In genomic region chr6:109008537-109008950, GRCh38 we compare ENCODE assay signal across 8 cellular contexts.
DNase-seq lines count a peak whose midpoint lies in the region; ATAC-seq, FAIRE-seq and TF ChIP-seq lines count a peak whose summit lies in the region.

No MANE protein-coding gene starts in this region.

- no peaks in the 10 kb centered on the region for H3K27me3 ChIP-seq in mucosa of rectum (ENCODE audit: control insufficient read depth in 2 of 2, insufficient read depth in 2 of 2, low read length in 2 of 2)

- DNase-seq in A549 (ENCODE audit: low read depth in 1 of 2, low spot score in 1 of 2) (no peak), RKO (ENCODE audit: low spot score) (peak; percentile 68), NCI-H446 treated with DMSO at 0.1 percent for 48 hours (lab: John Stamatoyannopoulos, UW) (no peak)
- no peak for DNase-seq in effector memory CD8-positive, alpha-beta T cell
- DNase-seq in stimulated activated CD4-positive, alpha-beta T cell treated with anti-CD3 and anti-CD28 coated beads, Interleukin-12 subunit alpha, Interleukin-12 subunit beta, amount 100 ng/mL, for 4 hours: no peak
- no peak for DNase-seq in activated CD4-positive, alpha-beta T cell treated with anti-CD3 and anti-CD28 coated beads, Interleukin-2, amount 50 U/mL, for 48 hours

- peak overlapping the region; percentile 86 to 99 for H3K27ac ChIP-seq in A549
- peak overlapping the region; percentile 93 to 96 for H3K27ac ChIP-seq in mucosa of rectum (ENCODE audit: low read depth in 2 of 2, low read length in 2 of 2)

- no peak for FAIRE-seq in A549 (lab: Jason Lieb, UNC)

- H3K4me1 ChIP-seq in A549 (no peaks in the 10 kb centered on the region; the same call in 2 of the 3 replicates), mucosa of rectum (ENCODE audit: control insufficient read depth in 2 of 2, insufficient read depth in 2 of 2, low read length in 2 of 2) (peaks cover 15 to 27% of the 10 kb centered on the region in 2 donors)

- peak overlapping the region; percentile 94 to 97 for H3K9ac ChIP-seq in mucosa of rectum (ENCODE audit: low read depth in 1 of 2, low read length in 2 of 2)

- TF ChIP-seq EP300 in A549 (IDR thresholded peaks at IDR 0.05): no peak

- no peak for TF ChIP-seq CTCF in A549 (IDR thresholded peaks at IDR 0.05)

- no peaks in the 10 kb centered on the region for H3K36me3 ChIP-seq in mucosa of rectum (ENCODE audit: control insufficient read depth in 2 of 2, insufficient read depth in 2 of 2, low read length in 2 of 2)

- no peak for TF ChIP-seq RAD21 in A549 (conservative IDR thresholded peaks at IDR 0.05 in 1 of 2, IDR thresholded peaks at IDR 0.05 in 1 of 2)

- no peaks in the 10 kb centered on the region for H3K9me3 ChIP-seq in A549
- no peaks in the 10 kb centered on the region for H3K9me3 ChIP-seq in mucosa of rectum (ENCODE audit: control insufficient read depth in 2 of 2, low read length in 2 of 2)

- peak overlapping the region; percentile 73 for H3K4me2 ChIP-seq in A549

- peaks cover 39 to 60% of the 10 kb centered on the region in 2 donors for H3K4me1 Mint-ChIP-seq in effector memory CD8-positive, alpha-beta T cell (ENCODE audit: low read depth in 2 of 2)

- no peaks in the 10 kb centered on the region for H3K27me3 Mint-ChIP-seq in effector memory CD8-positive, alpha-beta T cell

- peak overlapping the region; percentile 90 to 99 for H3K27ac Mint-ChIP-seq in effector memory CD8-positive, alpha-beta T cell

- ATAC-seq in A549 (peak; percentile 32 to 42; a peak in 5 of 6 replicates), GM19328 (IDR thresholded peaks at IDR 0.05; ENCODE audit: unreplicated experiment) (peak; percentile 11)
- ATAC-seq in effector memory CD8-positive, alpha-beta T cell (replicated peaks): peak; percentile 9

- H3K36me3 Mint-ChIP-seq in effector memory CD8-positive, alpha-beta T cell (ENCODE audit: insufficient read depth): peaks cover 17% of the 10 kb centered on the region

- POLR2A ChIA-PET in A549 (lab: Yijun Ruan, JAX): interaction anchor here (0.9 to 1.0 kb wide), 2 partner anchors 86 to 450 kb away, joined by 3 to 4 read pairs; no protein-coding TSS in a partner anchor

- CTCF ChIA-PET in A549 (lab: Yijun Ruan, JAX): interaction anchor here (1.4 kb wide), 1 partner anchor 65 kb away, joined by 3 read pairs; no protein-coding TSS in a partner anchor

- H3K4me3 ChIP-seq in A549 (peak overlapping the region; percentile 88), mucosa of rectum (ENCODE audit: low read length in 2 of 2) (peak overlapping the region; percentile 91 to 93)

- TF ChIP-seq POLR2A in A549 (IDR thresholded peaks at IDR 0.05; ENCODE audit: low read length): no peak

- WGBS in A549 (ENCODE audit: missing lambda C conversion rate): 12% methylated on average over 6 of the region's 6 CpGs

- H3K9me3 Mint-ChIP-seq in effector memory CD8-positive, alpha-beta T cell: no peaks in the 10 kb centered on the region

- H3K4me3 Mint-ChIP-seq in effector memory CD8-positive, alpha-beta T cell: peak overlapping the region; percentile 92 to 95

TF ChIP-seq in A549, 52 proteins besides CTCF, POLR2A, EP300 and RAD21:
- no peak for TF ChIP-seq MAZ (IDR thresholded peaks at IDR 0.05; ENCODE audit: borderline replicate concordance, low read depth, low read length)
- no peak for TF ChIP-seq FOSB (CRISPR knock-in tag; IDR thresholded peaks at IDR 0.05)
- no peak for TF ChIP-seq USF2 (IDR thresholded peaks at IDR 0.05)
- no peak for TF ChIP-seq NR3C1 (IDR thresholded peaks at IDR 0.05)
- no peak for TF ChIP-seq PHF8 (IDR thresholded peaks at IDR 0.05; ENCODE audit: borderline replicate concordance, low read depth)
- no peak for TF ChIP-seq ATOH8 (CRISPR knock-in tag; IDR thresholded peaks at IDR 0.05; ENCODE audit: low read depth)
- TF ChIP-seq TFCP2L1 (CRISPR knock-in tag; IDR thresholded peaks at IDR 0.05): no peak
- no peak for TF ChIP-seq FOXS1 (CRISPR knock-in tag; IDR thresholded peaks at IDR 0.05)
- TF ChIP-seq HOXA7 (CRISPR knock-in tag; IDR thresholded peaks at IDR 0.05): no peak
- no peak for TF ChIP-seq ZSCAN20 (CRISPR knock-in tag; IDR thresholded peaks at IDR 0.05)
- TF ChIP-seq ZNF302 (CRISPR knock-in tag; IDR thresholded peaks at IDR 0.05): no peak
- TF ChIP-seq SMC3 (IDR thresholded peaks at IDR 0.05): no peak
- TF ChIP-seq RFX5 (IDR thresholded peaks at IDR 0.05): no peak
- no peak for TF ChIP-seq MYC (IDR thresholded peaks at IDR 0.05; ENCODE audit: borderline replicate concordance, low read length)
- no peak for TF ChIP-seq CBX8 (IDR thresholded peaks at IDR 0.05)
- TF ChIP-seq ZFP36 (IDR thresholded peaks at IDR 0.05; ENCODE audit: borderline replicate concordance, partially characterized antibody): no peak
